31 cellular contexts compared by ENCODE assay signal in genomic region chr7:135231686-135232085, GRCh38. TPM values are rescaled to one million over a fixed set of nuclear protein-coding genes. Genes with fewer than 3 reads are reported as not detected.
"Had no signal": no experiment of that assay in that cellular context is flagged by ENCODE, and none has a peak within 500 bp of the region (broad histone marks: within the 10 kb centered on the region; RNA-seq: fewer than 3 reads in every experiment).

No MANE protein-coding gene starts in this region.

- H3K36me3 ChIP-seq: ascending aorta, cardiac muscle cell, SJCRH30 had no signal

- DNase-seq: activated CD4-positive, alpha-beta T cell treated with anti-CD3 and anti-CD28 coated beads for 48 hours; activated CD4-positive, CD25-positive, alpha-beta regulatory T cell treated with anti-CD3 and anti-CD28 coated beads, Interleukin-2, amount 50 U/mL, for 72 hours; activated CD8-positive, alpha-beta memory T cell treated with anti-CD3 and anti-CD28 coated beads, Interleukin-2, amount 50 U/mL, for 4 hours; activated CD8-positive, alpha-beta T cell treated with anti-CD3 and anti-CD28 coated beads for 36 hours; activated effector memory CD4-positive, alpha-beta T cell treated with anti-CD3 and anti-CD28 coated beads, Interleukin-2, amount 50 U/mL, for 16 hours; activated naive CD4-positive, alpha-beta T cell treated with Interleukin-2 at 50 U/mL for 16 hours; activated naive CD8-positive, alpha-beta T cell treated with anti-CD3 and anti-CD28 coated beads, Interleukin-2, amount 50 U/mL, for 24 hours; activated T-cell treated with anti-CD3 and anti-CD28 coated beads, Interleukin-2, amount 50 U/mL, for 1 hour; amniotic stem cell; cerebellar nuclear complex; NCI-H1092 treated with DMSO at 0.1 percent for 48 hours; NCI-H1417 treated with DMSO at 0.1 percent for 48 hours; NCI-H1694; NCI-H2029; NCI-H2107; NCI-H2171 treated with DMSO at 0.1 percent for 48 hours; NCI-H226; NCI-H526 treated with DMSO at 0.1 percent for 48 hours; NK-92 treated with Interleukin-12 subunit alpha and Interleukin-12 subunit beta, amount 100 ng/mL, for 24 hours; OCI-M1; Right ventricle myocardium superior; RPMI8226; SJCRH30; SK-N-SH had no signal

- ATAC-seq: activated CD8-positive, alpha-beta T cell treated with anti-CD3 and anti-CD28 coated beads for 36 hours; activated naive CD4-positive, alpha-beta T cell treated with anti-CD3 and anti-CD28 coated beads, Interleukin-2, amount 50 U/mL, for 72 hours; activated naive CD8-positive, alpha-beta T cell treated with anti-CD3 and anti-CD28 coated beads, Interleukin-2, amount 50 U/mL, for 24 hours; Panc1; WTC11 had no signal

- H3K9ac ChIP-seq: SK-N-SH had no signal

- H3K9me3 ChIP-seq: ascending aorta, SJCRH30, SK-N-SH had no signal

- H3K4me3 ChIP-seq: ascending aorta, cardiac muscle cell, SJCRH30 had no signal

- H3K4me1 ChIP-seq: ascending aorta, SJCRH30 had no signal

- H3K27ac ChIP-seq: ascending aorta, cardiac muscle cell, SJCRH30 had no signal

- H3K27me3 ChIP-seq: ascending aorta, cardiac muscle cell, SJCRH30 had no signal

- H3K4me2 ChIP-seq: SK-N-SH had no signal

RNA-seq across cellular contexts. Expression of gene STRA8, which starts 2.0 kb away (rescaled TPM):
- total RNA-seq: activated CD8-positive, alpha-beta T cell treated with anti-CD3 and anti-CD28 coated beads for 36 hours; activated naive CD4-positive, alpha-beta T cell treated with anti-CD3 and anti-CD28 coated beads, Interleukin-2, amount 50 U/mL, for 72 hours; ascending aorta; cardiac muscle cell; NCI-H460; Right ventricle myocardium superior; SJCRH30; T-helper 1 cell treated with Interleukin-12 subunit alpha and Interleukin-12 subunit beta and Interleukin-4 antibody, amounts not matched to agents 30 ng/mL and 1 ng/mL, for 36 hours; WTC11 had no signal
- polyA plus RNA-seq: cardiac muscle cell, SK-N-SH had no signal
